In the genomic region with DNA sequence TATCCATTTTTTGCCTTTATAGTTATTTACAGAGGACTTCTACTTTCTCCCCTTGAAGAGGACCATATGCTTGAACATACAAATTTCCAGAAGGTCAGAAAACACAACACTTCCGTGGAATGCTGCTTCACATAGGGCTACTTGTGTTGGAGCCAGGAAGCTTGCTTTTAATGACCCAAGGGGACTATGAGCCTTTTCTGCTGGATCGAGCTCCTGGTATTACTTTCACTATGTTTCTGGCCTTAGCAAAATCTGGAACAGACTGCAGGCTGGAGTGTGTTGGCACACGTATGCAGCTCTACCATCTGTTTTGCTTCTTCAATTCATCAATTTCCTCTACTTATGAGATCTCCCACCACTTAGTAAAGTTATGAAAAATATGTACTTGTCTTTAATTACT, we compare ENCODE assay signal across 11 cellular contexts.
A peak's percentile ranks its signal among the peaks of the same experiment; 100 is the strongest.
DNase-seq lines count a peak whose midpoint lies in the region; ATAC-seq and TF ChIP-seq lines count a peak whose summit lies in the region.
"Had no signal": no experiment of that assay in that cellular context is flagged by ENCODE, and none has a peak within 500 bp of the region (broad histone marks: within the 10 kb centered on the region; RNA-seq: fewer than 3 reads in every experiment).

No MANE protein-coding gene starts in this region.

- peak overlapping the region; percentile 91 for H2AFZ ChIP-seq in smooth muscle cell (ENCODE audit: low read depth)
- H2AFZ ChIP-seq: neural progenitor cell had no signal

- peak overlapping the region; percentile 81 for H3K4me2 ChIP-seq in smooth muscle cell
- H3K4me2 ChIP-seq: neural progenitor cell had no signal

- H3K36me3 ChIP-seq in ascending aorta (no peaks in the 10 kb centered on the region), smooth muscle cell (ENCODE audit: low read depth) (no peaks in the 10 kb centered on the region)
- H3K36me3 ChIP-seq: neural progenitor cell had no signal

- H3K4me1 ChIP-seq in ascending aorta (peaks cover 0 to 3% of the 10 kb centered on the region in 2 donors), smooth muscle cell (ENCODE audit: low read depth) (no peaks in the 10 kb centered on the region)
- H3K4me1 ChIP-seq: neural progenitor cell had no signal

- no peak overlapping the region for H3K27ac Mint-ChIP-seq in stimulated activated memory B cell treated with anti-CD40 and anti-IgM and Interleukin-4, amounts not matched to agents 10 μg/mL and 1 μg/mL and 100 μg/mL, for 72 hours
- H3K27ac Mint-ChIP-seq: neural progenitor cell had no signal

- 39% methylated on average over 3 of the region's 3 CpGs for WGBS in smooth muscle cell (ENCODE audit: low lambda C conversion rate)

- no peaks in the 10 kb centered on the region for H3K79me2 ChIP-seq in smooth muscle cell (ENCODE audit: low read depth)

- peak overlapping the region; percentile 1 to 5 for H3K27ac ChIP-seq in ascending aorta
- no peak overlapping the region for H3K27ac ChIP-seq in smooth muscle cell (ENCODE audit: low read depth)
- H3K27ac ChIP-seq: HL-60, neural progenitor cell had no signal

- H3K27me3 Mint-ChIP-seq in stimulated activated memory B cell treated with anti-CD40 and anti-IgM and Interleukin-4, amounts not matched to agents 10 μg/mL and 1 μg/mL and 100 μg/mL, for 72 hours, result no peaks in the 10 kb centered on the region

- no peaks in the 10 kb centered on the region for H3K4me1 Mint-ChIP-seq in stimulated activated memory B cell treated with anti-CD40 and anti-IgM and Interleukin-4, amounts not matched to agents 10 μg/mL and 1 μg/mL and 100 μg/mL, for 72 hours
- H3K4me1 Mint-ChIP-seq: neural progenitor cell had no signal

- no peak overlapping the region for H3K4me3 Mint-ChIP-seq in stimulated activated memory B cell treated with anti-CD40 and anti-IgM and Interleukin-4, amounts not matched to agents 10 μg/mL and 1 μg/mL and 100 μg/mL, for 72 hours
- H3K4me3 Mint-ChIP-seq: neural progenitor cell had no signal

- DNase-seq in HFF-Myc (ENCODE audit: extremely low read depth, low read depth), result peak; percentile 7
- DNase-seq in ascending aorta (ENCODE audit: low spot score in 2 of 2), result no peak
- peak; percentile 21 for DNase-seq in hepatic stellate cell (ENCODE audit: low spot score)
- DNase-seq in smooth muscle cell (lab: John Stamatoyannopoulos, UW; ENCODE audit: unreplicated experiment), result no peak
- DNase-seq in GM19240 (ENCODE audit: insufficient read length, low spot score), result no peak
- DNase-seq: NCI-H748 treated with DMSO at 0.1 percent for 48 hours had no signal

- ATAC-seq in HG03039 (IDR thresholded peaks at IDR 0.05; ENCODE audit: unreplicated experiment) (no peak), HG03442 (IDR thresholded peaks at IDR 0.05; ENCODE audit: unreplicated experiment) (no peak)
- no peak for ATAC-seq in stimulated activated memory B cell treated with anti-CD40 and anti-IgM and Interleukin-4, amounts not matched to agents 10 μg/mL and 1 μg/mL and 100 μg/mL, for 72 hours

- no peaks in the 10 kb centered on the region for H3F3A ChIP-seq in smooth muscle cell (ENCODE audit: low read depth)

- H3K36me3 Mint-ChIP-seq in stimulated activated memory B cell treated with anti-CD40 and anti-IgM and Interleukin-4, amounts not matched to agents 10 μg/mL and 1 μg/mL and 100 μg/mL, for 72 hours, result no peaks in the 10 kb centered on the region
- H3K36me3 Mint-ChIP-seq: neural progenitor cell had no signal

- H4K20me1 ChIP-seq in smooth muscle cell (ENCODE audit: low read depth), result no peaks in the 10 kb centered on the region

- H3K9me3 ChIP-seq in ascending aorta (no peaks in the 10 kb centered on the region), smooth muscle cell (replicated peaks; ENCODE audit: low read depth) (no peaks in the 10 kb centered on the region)

- peak overlapping the region; percentile 32 for H3K9ac ChIP-seq in smooth muscle cell (ENCODE audit: low read depth)
- H3K9ac ChIP-seq: neural progenitor cell had no signal

- TF ChIP-seq CTCF in HFF-Myc (IDR thresholded peaks at IDR 0.05; ENCODE audit: low read depth, low read length, missing control alignments) (no peak), ascending aorta (IDR thresholded peaks at IDR 0.05) (no peak), smooth muscle cell (IDR thresholded peaks at IDR 0.05; ENCODE audit: borderline replicate concordance, insufficient read depth, poor library complexity, severe bottlenecking) (no peak)

- no peaks in the 10 kb centered on the region for H3K27me3 ChIP-seq in ascending aorta
- no peaks in the 10 kb centered on the region for H3K27me3 ChIP-seq in smooth muscle cell (ENCODE audit: low read depth)
- H3K27me3 ChIP-seq: neural progenitor cell had no signal

- H3K9me3 Mint-ChIP-seq in stimulated activated memory B cell treated with anti-CD40 and anti-IgM and Interleukin-4, amounts not matched to agents 10 μg/mL and 1 μg/mL and 100 μg/mL, for 72 hours, result no peaks in the 10 kb centered on the region
- H3K9me3 Mint-ChIP-seq: neural progenitor cell had no signal

- no peak overlapping the region for H3K4me3 ChIP-seq in HFF-Myc (replicated peaks; ENCODE audit: low read depth, low read length)
- peak overlapping the region in 1 of 2 donors; percentile 49 for H3K4me3 ChIP-seq in ascending aorta
- peak overlapping the region; percentile 36 for H3K4me3 ChIP-seq in smooth muscle cell
- H3K4me3 ChIP-seq: neural progenitor cell had no signal

- intact Hi-C loops in ascending aorta (cut with DNase I), result no loop called here

Comparison
In these comparisons a context has a peak if more than half of its experiments do, and no peak if none do; other contexts are left out.
1. DNase-seq: peak in HFF-Myc (single experiment) and hepatic stellate cell (single experiment); none in ascending aorta (0 of 2), smooth muscle cell (single experiment) and GM19240 (single experiment).